In the genomic region with DNA sequence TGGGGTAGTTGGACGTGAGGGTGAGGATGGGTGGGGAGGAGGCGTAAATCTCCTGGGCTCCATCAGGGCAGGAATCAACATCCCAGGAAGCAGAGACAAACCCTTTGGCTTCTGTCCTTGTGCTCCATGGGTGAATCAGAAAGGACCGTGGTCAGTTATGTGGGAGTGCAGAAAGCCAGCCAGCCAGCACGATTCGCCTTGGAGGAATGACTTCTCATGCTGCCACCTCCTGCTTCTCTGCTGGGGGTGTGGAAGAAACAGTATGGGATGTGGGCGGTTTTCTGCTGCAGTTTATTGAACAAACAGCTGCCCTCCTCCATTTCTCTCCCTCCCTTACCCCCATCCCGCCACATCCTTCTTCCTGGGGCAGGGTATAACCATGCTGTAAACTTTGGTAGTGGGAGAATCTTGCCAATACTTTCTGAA, we compare ENCODE assay signal across 10 cellular contexts.
DNase-seq lines count a peak whose midpoint lies in the region; ATAC-seq and TF ChIP-seq lines count a peak whose summit lies in the region.
"Had no signal": no experiment of that assay in that cellular context is flagged by ENCODE, and none has a peak within 500 bp of the region (broad histone marks: within the 10 kb centered on the region; RNA-seq: fewer than 3 reads in every experiment).

No MANE protein-coding gene starts in this region.

- RAD21 ChIA-PET in HCT116 (lab: Charles Lee; ENCODE audit: low non-redundant PET in 1 of 2, low total read pairs in 2 of 2, uncharacterized antibody in 2 of 2, unreplicated experiment in 2 of 2) = no interaction called here

- H3K27ac ChIP-seq in HCT116 (ENCODE audit: low read depth, low read length) (no peak overlapping the region), ascending aorta (peak overlapping the region; percentile 53 to 59), left ventricle myocardium inferior (replicated peaks) (peak overlapping the region; percentile 74)

- H3K4me3 ChIP-seq in HCT116 (replicated peaks in 1 of 2; ENCODE audit: low read depth in 1 of 2, low read length in 2 of 2) = no peak overlapping the region
- peak overlapping the region in 1 of 2 donors; percentile 0 for H3K4me3 ChIP-seq in ascending aorta
- H3K4me3 ChIP-seq in left ventricle myocardium inferior = peak overlapping the region; percentile 20
- H3K4me3 ChIP-seq in skeletal muscle satellite cell (ENCODE audit: low read length) = peak overlapping the region; percentile 19

- BruUV-seq in HCT116 (replicated peaks; lab: Mats Ljungman, UMichigan) = no TSS peak

- H3K9me2 ChIP-seq in HCT116 (ENCODE audit: insufficient read depth) = no peaks in the 10 kb centered on the region

- no peaks in the 10 kb centered on the region for H3K9me3 ChIP-seq in HCT116 (ENCODE audit: control insufficient read depth in 1 of 2, insufficient read depth in 1 of 2, low read depth in 1 of 2, low read length in 2 of 2)
- H3K9me3 ChIP-seq in ascending aorta = no peaks in the 10 kb centered on the region
- H3K9me3 ChIP-seq in left ventricle myocardium inferior (replicated peaks) = no peaks in the 10 kb centered on the region
- no peaks in the 10 kb centered on the region for H3K9me3 ChIP-seq in skeletal muscle satellite cell (replicated peaks; ENCODE audit: low read length)

- H2AFZ ChIP-seq in HCT116 (ENCODE audit: low read depth, low read length, poor library complexity, severe bottlenecking) = peak overlapping the region; percentile 35

- H3K36me3 Mint-ChIP-seq in endothelial cell (ENCODE audit: low read depth, unreplicated experiment) = peaks cover 15% of the 10 kb centered on the region

- H3K36me3 ChIP-seq in HCT116 (ENCODE audit: control insufficient read depth in 1 of 2, insufficient read depth in 2 of 2, low read length in 2 of 2) (no peaks in the 10 kb centered on the region), ascending aorta (no peaks in the 10 kb centered on the region), left ventricle myocardium inferior (no peaks in the 10 kb centered on the region), skeletal muscle satellite cell (ENCODE audit: insufficient read depth, low read length) (no peaks in the 10 kb centered on the region)

- no peaks in the 10 kb centered on the region for H3K79me2 ChIP-seq in HCT116 (ENCODE audit: insufficient read depth, low read length)

- CTCF ChIA-PET in HCT116 (lab: Charles Lee) = no interaction called here

- peak; percentile 64 for ATAC-seq in HCT116

- H3K9ac ChIP-seq in HCT116 (ENCODE audit: low read length) = no peak overlapping the region
- peak overlapping the region; percentile 22 for H3K9ac ChIP-seq in skeletal muscle satellite cell (ENCODE audit: low read depth, low read length)

- peaks cover 26% of the 10 kb centered on the region for H3K4me1 Mint-ChIP-seq in endothelial cell (ENCODE audit: unreplicated experiment)

- DNase-seq in HCT116 (ENCODE audit: low read depth, low spot score) (no peak), ascending aorta (ENCODE audit: low spot score in 2 of 2) (no peak), left ventricle myocardium inferior (peak; percentile 22), NCI-H1048 (lab: John Stamatoyannopoulos, UW) (no peak), endothelial cell (ENCODE audit: low spot score) (no peak), GM19240 (ENCODE audit: insufficient read length, low spot score) (no peak)
- no peak for DNase-seq in activated CD8-positive, alpha-beta memory T cell treated with anti-CD3 and anti-CD28 coated beads, Interleukin-2, amount 50 U/mL, for 48 hours
- DNase-seq: nucleus accumbens; stimulated activated naive CD4-positive, alpha-beta T cell treated with Interleukin-2 at 50 U/mL for 16 hours had no signal

- H3K27me3 ChIP-seq in HCT116 (ENCODE audit: insufficient read depth, low read length) = no peaks in the 10 kb centered on the region
- no peaks in the 10 kb centered on the region for H3K27me3 ChIP-seq in ascending aorta
- H3K27me3 ChIP-seq in left ventricle myocardium inferior (ENCODE audit: low read depth) = no peaks in the 10 kb centered on the region
- no peaks in the 10 kb centered on the region for H3K27me3 ChIP-seq in skeletal muscle satellite cell (ENCODE audit: control insufficient read depth, insufficient read depth, low read length)

- POLR2A ChIA-PET in HCT116 (lab: Charles Lee) = interaction anchor here (0.7 kb wide), 1 partner anchor 16 kb away, joined by 3 read pairs; no protein-coding TSS in a partner anchor

- no peak overlapping the region for H3K4me3 Mint-ChIP-seq in endothelial cell (ENCODE audit: unreplicated experiment)

- H3K4me1 ChIP-seq in HCT116 (ENCODE audit: control insufficient read depth in 1 of 2, insufficient read depth in 2 of 2, low read length in 2 of 2) = peaks cover 11 to 14% of the 10 kb centered on the region in 2 experiments; a peak in 3 of 4 replicates
- H3K4me1 ChIP-seq in ascending aorta = peaks cover 0 to 4% of the 10 kb centered on the region in 2 donors
- peaks cover 23% of the 10 kb centered on the region for H3K4me1 ChIP-seq in left ventricle myocardium inferior
- peaks cover 23% of the 10 kb centered on the region for H3K4me1 ChIP-seq in skeletal muscle satellite cell (ENCODE audit: control insufficient read depth, insufficient read depth, low read length)

- intact Hi-C loops in HCT116 (cut with micrococcal nuclease) = no loop called here
- intact Hi-C loops in ascending aorta (cut with DNase I) = no loop called here
- intact Hi-C loops in left ventricle myocardium inferior (cut with micrococcal nuclease) = no loop called here

- H4K20me1 ChIP-seq in HCT116 (ENCODE audit: insufficient read depth) = no peaks in the 10 kb centered on the region

- TF ChIP-seq CTCF in HCT116 (IDR thresholded peaks at IDR 0.05 in 2 of 3, conservative IDR thresholded peaks at IDR 0.05 in 1 of 3; ENCODE audit: borderline replicate concordance in 1 of 3, insufficient read depth in 1 of 3, low read depth in 2 of 3, low read length in 2 of 3) = no peak
- TF ChIP-seq CTCF in ascending aorta (IDR thresholded peaks at IDR 0.05) = no peak
- TF ChIP-seq CTCF in left ventricle myocardium inferior (IDR thresholded peaks at IDR 0.05; ENCODE audit: borderline replicate concordance) = no peak
- no peak for TF ChIP-seq CTCF in endothelial cell (IDR thresholded peaks at IDR 0.05; ENCODE audit: unreplicated experiment)

- peaks cover 2% of the 10 kb centered on the region for H3K27me3 Mint-ChIP-seq in endothelial cell (ENCODE audit: unreplicated experiment)

- H3K4me2 ChIP-seq in HCT116 (ENCODE audit: low read length) (peak overlapping the region; percentile 9), skeletal muscle satellite cell (ENCODE audit: low read length) (peak overlapping the region; percentile 65)

- no peak for TF ChIP-seq POLR2A in HCT116 (IDR thresholded peaks at IDR 0.05; ENCODE audit: borderline replicate concordance, extremely low read depth, insufficient read depth, insufficient read length)

- H3K27ac Mint-ChIP-seq in endothelial cell (ENCODE audit: unreplicated experiment) = no peak overlapping the region

- no peak for TF ChIP-seq RAD21 in HCT116 (IDR thresholded peaks at IDR 0.05; ENCODE audit: low read depth)

- H3K9me3 Mint-ChIP-seq in endothelial cell (ENCODE audit: unreplicated experiment) = no peaks in the 10 kb centered on the region

TF ChIP-seq in HCT116, 20 proteins besides CTCF, POLR2A, EP300 and RAD21:
- TF ChIP-seq ZFX (IDR thresholded peaks at IDR 0.05) = no peak
- no peak for TF ChIP-seq SIN3A (IDR thresholded peaks at IDR 0.05; ENCODE audit: low read depth)
- TF ChIP-seq TCF7L2 (IDR thresholded peaks at IDR 0.05; ENCODE audit: borderline replicate concordance, extremely low read depth, insufficient read depth, insufficient read length) = no peak
- TF ChIP-seq EGR1 (IDR thresholded peaks at IDR 0.05; ENCODE audit: low read depth) = 0 out of 2 replicates have a peak, but pooled peaks have one; percentile 13
TF ChIP-seq in HCT116: peak in this region for 1.

Comparison
In these comparisons a context has a peak if more than half of its experiments do, and no peak if none do; other contexts are left out.
1. H3K4me3 ChIP-seq: peak in left ventricle myocardium inferior (single experiment) and skeletal muscle satellite cell (single experiment); none in HCT116 (0 of 2).